Comparison of ENCODE assay signal across 1 cellular context in the genomic region with DNA sequence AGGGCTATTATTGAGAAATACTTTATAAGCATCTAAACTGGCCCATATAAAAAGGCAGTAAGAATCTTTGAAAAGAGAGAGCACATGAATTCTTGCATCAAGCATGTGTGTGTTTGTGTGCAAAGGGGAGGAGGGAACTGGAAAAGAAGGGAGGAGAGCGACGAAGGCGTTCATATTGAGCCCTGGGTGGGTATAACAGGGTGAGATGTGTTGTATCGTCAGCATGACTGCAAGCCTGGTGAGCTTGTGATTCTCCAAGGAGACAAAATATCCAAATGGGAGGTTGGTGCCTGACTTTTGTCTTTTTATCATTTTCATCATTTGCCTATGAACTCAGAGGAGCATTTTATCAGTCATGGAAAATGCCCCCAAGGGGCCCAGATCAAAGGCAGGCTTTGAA.
TF ChIP-seq lines count a peak whose summit lies in the region.

No MANE protein-coding gene starts in this region.

TF ChIP-seq in SK-N-SH, 30 proteins besides CTCF, POLR2A, EP300 and RAD21 (continued from another document):
- TF ChIP-seq REST (IDR thresholded peaks at IDR 0.05; ENCODE audit: low read depth, low read length) (no peak), TEAD4 (IDR thresholded peaks at IDR 0.05; ENCODE audit: borderline replicate concordance, insufficient read depth) (no peak), CHD2 (IDR thresholded peaks at IDR 0.05; ENCODE audit: low read length, partially characterized antibody) (no peak), FOXJ3 (CRISPR knock-in tag; IDR thresholded peaks at IDR 0.05) (no peak), MEF2A (IDR thresholded peaks at IDR 0.05; ENCODE audit: borderline replicate concordance, low read depth) (no peak), RXRA (IDR thresholded peaks at IDR 0.05; ENCODE audit: borderline replicate concordance, low read depth) (no peak)
TF ChIP-seq in SK-N-SH: peak in this region for 0.
